Comparison of ENCODE assay signal across 2 cellular contexts in the genomic region with DNA sequence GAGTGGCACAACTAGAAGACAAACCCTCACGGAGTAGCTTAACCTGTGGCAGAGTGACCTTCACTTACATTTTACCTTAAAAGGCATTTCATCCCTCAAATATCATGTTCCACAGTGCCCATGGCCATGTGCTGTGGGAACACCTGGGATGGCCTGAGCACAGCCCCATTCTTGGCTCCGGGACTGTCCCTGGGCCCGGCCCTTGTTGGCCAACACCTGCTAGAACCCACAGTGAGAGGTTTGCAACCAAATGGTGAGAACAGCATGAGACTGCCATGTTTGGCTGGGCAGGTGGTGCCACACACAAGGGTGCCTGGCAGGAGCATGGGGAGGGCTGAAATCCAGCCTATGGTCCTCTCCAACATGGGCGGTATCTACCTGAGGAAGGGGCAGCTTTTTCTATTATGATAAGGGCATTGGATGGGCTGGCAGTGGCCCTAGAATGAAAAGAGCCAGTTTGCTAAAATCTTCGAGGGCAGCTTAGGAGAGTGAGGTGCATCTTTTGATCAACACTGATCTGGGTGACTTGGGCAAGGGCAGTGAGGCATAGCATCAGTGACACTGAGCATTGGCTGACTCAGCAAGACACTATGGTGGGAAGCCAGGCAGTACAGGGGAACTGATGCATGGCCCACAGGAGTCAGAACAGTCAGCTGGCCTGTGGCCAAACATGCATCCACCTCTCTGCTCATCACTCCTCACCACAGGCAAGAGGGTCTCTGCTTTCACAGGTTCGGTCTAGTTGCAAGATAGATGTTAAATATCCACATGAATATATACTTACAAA.
TF ChIP-seq lines count a peak whose summit lies in the region.

No MANE protein-coding gene starts in this region.

TF ChIP-seq in GM12891, 5 proteins besides CTCF, POLR2A, EP300 and RAD21 (continued from another document):
- TF ChIP-seq SPI1 (IDR thresholded peaks at IDR 0.05; ENCODE audit: low read depth, low read length) (no peak), PAX5 (IDR thresholded peaks at IDR 0.05; ENCODE audit: insufficient read depth, low read length, severe bottlenecking) (no peak), POLR2AphosphoS5 (IDR thresholded peaks at IDR 0.05; ENCODE audit: low read depth, low read length) (no peak), TAF1 (IDR thresholded peaks at IDR 0.05; ENCODE audit: low read depth, low read length) (no peak)

TF ChIP-seq in IMR-90, 13 proteins besides CTCF, POLR2A, EP300 and RAD21:
- TF ChIP-seq MAFK (IDR thresholded peaks at IDR 0.05; ENCODE audit: low read depth, low read length) (peak; percentile 67), RFX5 (IDR thresholded peaks at IDR 0.05; ENCODE audit: low read depth, low read length) (no peak)
TF ChIP-seq in IMR-90: peak in this region for 1.
